ENCODE assay signal across 1 cellular context in genomic region chr3:48189321-48189720, GRCh38.
TF ChIP-seq lines count a peak whose summit lies in the region.

No MANE protein-coding gene starts in this region.

TF ChIP-seq in WTC11, 78 proteins besides CTCF, POLR2A, EP300 and RAD21 (continued from another document):
- TF ChIP-seq ATF3 (CRISPR knock-in tag; conservative IDR thresholded peaks at IDR 0.05) (no peak), PRRX2 (CRISPR knock-in tag; IDR thresholded peaks at IDR 0.05) (no peak)
